36 cellular contexts compared by ENCODE assay signal in the genomic region with DNA sequence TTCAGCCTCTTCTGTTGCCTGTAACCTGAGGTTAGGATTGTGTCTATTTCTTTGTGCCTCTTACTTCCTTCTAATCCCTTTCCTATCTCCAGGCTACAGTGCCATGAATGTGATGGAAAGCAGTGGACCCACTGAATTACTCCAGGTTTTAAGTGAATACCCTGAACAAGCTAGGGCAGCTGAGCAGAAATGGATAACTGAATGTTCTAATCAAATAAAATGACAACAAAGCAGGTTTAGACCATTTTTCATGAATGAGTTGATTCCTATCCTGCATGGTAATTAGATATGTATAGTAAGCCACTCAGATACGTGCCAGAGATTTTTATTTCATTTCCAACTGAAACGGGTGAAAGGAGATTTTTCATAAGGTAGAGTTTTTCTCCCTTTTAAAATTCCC.
"Had no signal": no experiment of that assay in that cellular context is flagged by ENCODE, and none has a peak within 500 bp of the region (broad histone marks: within the 10 kb centered on the region; RNA-seq: fewer than 3 reads in every experiment).

No MANE protein-coding gene starts in this region.

- H3K36me3 Mint-ChIP-seq: activated naive CD4-positive, alpha-beta T cell treated with anti-CD3 and anti-CD28 coated beads, Interleukin-2, amount 10 ng/mL, durations not matched to agents 7 days and 5 days; activated naive CD4-positive, alpha-beta T cell treated with anti-CD3 and anti-CD28 coated beads, Interleukin-2, amount 50 U/mL, for 24 hours; activated naive CD8-positive, alpha-beta T cell; activated naive CD8-positive, alpha-beta T cell treated with anti-CD3 and anti-CD28 coated beads for 36 hours; activated naive CD8-positive, alpha-beta T cell treated with anti-CD3 and anti-CD28 coated beads, Interleukin-2, amount 10 ng/mL, durations not matched to agents 7 days and 5 days; brain had no signal

- H3K4me1 Mint-ChIP-seq: activated naive CD4-positive, alpha-beta T cell treated with anti-CD3 and anti-CD28 coated beads, Interleukin-2, amount 10 ng/mL, durations not matched to agents 7 days and 5 days; activated naive CD4-positive, alpha-beta T cell treated with anti-CD3 and anti-CD28 coated beads, Interleukin-2, amount 50 U/mL, for 24 hours; activated naive CD8-positive, alpha-beta T cell treated with anti-CD3 and anti-CD28 coated beads for 36 hours; activated naive CD8-positive, alpha-beta T cell treated with anti-CD3 and anti-CD28 coated beads, Interleukin-2, amount 10 ng/mL, durations not matched to agents 7 days and 5 days; activated naive CD8-positive, alpha-beta T cell treated with anti-CD3 and anti-CD28 coated beads, Interleukin-2, amount 50 U/mL, for 24 hours; activated T-helper 17 cell treated with anti-CD3 and anti-CD28 coated beads, Interleukin-2, amount 50 U/mL, for 72 hours; brain; central memory CD8-positive, alpha-beta T cell had no signal

- H3K27ac ChIP-seq: adrenal gland, ascending aorta, body of pancreas, brain microvascular endothelial cell, breast epithelium, cardiac muscle cell had no signal

- H3K27me3 Mint-ChIP-seq: activated naive CD4-positive, alpha-beta T cell treated with anti-CD3 and anti-CD28 coated beads, Interleukin-2, amount 10 ng/mL, durations not matched to agents 7 days and 5 days; activated naive CD4-positive, alpha-beta T cell treated with anti-CD3 and anti-CD28 coated beads, Interleukin-2, amount 50 U/mL, for 24 hours; activated naive CD8-positive, alpha-beta T cell; activated naive CD8-positive, alpha-beta T cell treated with anti-CD3 and anti-CD28 coated beads for 36 hours; activated naive CD8-positive, alpha-beta T cell treated with anti-CD3 and anti-CD28 coated beads, Interleukin-2, amount 10 ng/mL, durations not matched to agents 7 days and 5 days; activated T-helper 17 cell treated with anti-CD3 and anti-CD28 coated beads, Interleukin-2, amount 50 U/mL, for 72 hours; brain; central memory CD8-positive, alpha-beta T cell had no signal

- H3K4me3 ChIP-seq: adrenal gland, ascending aorta, body of pancreas, breast epithelium, cardiac muscle cell had no signal

- ATAC-seq: activated naive CD4-positive, alpha-beta T cell treated with anti-CD3 and anti-CD28 coated beads, Interleukin-2, amount 50 U/mL, for 72 hours; activated naive CD8-positive, alpha-beta T cell treated with anti-CD3 and anti-CD28 coated beads, Interleukin-2, amount 50 U/mL, for 24 hours; activated T-cell treated with anti-CD3 and anti-CD28 coated beads, Interleukin-2, amount 50 U/mL, for 4 hours; activated T-cell treated with anti-CD3 and anti-CD28 coated beads, Interleukin-2, amount 50 U/mL, for 72 hours; activated T-helper 17 cell treated with anti-CD3 and anti-CD28 coated beads, Interleukin-2, amount 50 U/mL, for 72 hours; body of pancreas had no signal

- H3K4me1 ChIP-seq: adrenal gland, ascending aorta, body of pancreas, breast epithelium had no signal

- DNase-seq: activated effector memory CD4-positive, alpha-beta T cell treated with anti-CD3 and anti-CD28 coated beads, Interleukin-2, amount 50 U/mL, for 16 hours; activated effector memory CD4-positive, alpha-beta T cell treated with Interleukin-2 at 50 U/mL for 16 hours; activated gamma-delta T cell; activated gamma-delta T cell treated with Interleukin-2 at 50 U/mL for 16 hours; activated naive CD4-positive, alpha-beta T cell; activated naive CD4-positive, alpha-beta T cell treated with anti-CD3 and anti-CD28 coated beads for 36 hours; activated naive CD4-positive, alpha-beta T cell treated with anti-CD3 and anti-CD28 coated beads, Interleukin-2, amount 10 ng/mL, durations not matched to agents 7 days and 5 days; activated naive CD4-positive, alpha-beta T cell treated with anti-CD3 and anti-CD28 coated beads, Interleukin-2, amount 50 U/mL, for 16 hours; activated naive CD4-positive, alpha-beta T cell treated with Interleukin-2 at 50 U/mL for 16 hours; activated naive CD8-positive, alpha-beta T cell treated with anti-CD3 and anti-CD28 coated beads for 36 hours; activated naive CD8-positive, alpha-beta T cell treated with anti-CD3 and anti-CD28 coated beads, Interleukin-2, amount 10 ng/mL, durations not matched to agents 7 days and 5 days; activated naive CD8-positive, alpha-beta T cell treated with anti-CD3 and anti-CD28 coated beads, Interleukin-2, amount 50 U/mL, for 24 hours; activated T-cell treated with anti-CD3 and anti-CD28 coated beads, Interleukin-2, amount 50 U/mL, for 4 hours; activated T-cell treated with anti-CD3 and anti-CD28 coated beads, Interleukin-2, amount 50 U/mL, for 48 hours; activated T-cell treated with anti-CD3 and anti-CD28 coated beads, Interleukin-2, amount 50 U/mL, for 72 hours; adrenal gland; amniotic stem cell; amygdala; anterior cingulate cortex; aorta; body of pancreas; brain microvascular endothelial cell; caudate nucleus; central memory CD4-positive, alpha-beta T cell; cerebellar nuclear complex had no signal

- H3K27me3 ChIP-seq: adrenal gland, ascending aorta, body of pancreas, brain microvascular endothelial cell, breast epithelium, cardiac muscle cell had no signal

- H3K36me3 ChIP-seq: adrenal gland, ascending aorta, brain microvascular endothelial cell, breast epithelium, cardiac muscle cell had no signal

- H3K27ac Mint-ChIP-seq: activated naive CD4-positive, alpha-beta T cell treated with anti-CD3 and anti-CD28 coated beads for 36 hours; activated naive CD4-positive, alpha-beta T cell treated with anti-CD3 and anti-CD28 coated beads, Interleukin-2, amount 10 ng/mL, durations not matched to agents 7 days and 5 days; activated naive CD4-positive, alpha-beta T cell treated with anti-CD3 and anti-CD28 coated beads, Interleukin-2, amount 50 U/mL, for 24 hours; activated naive CD4-positive, alpha-beta T cell treated with anti-CD3 and anti-CD28 coated beads, Interleukin-2, amount 50 U/mL, for 72 hours; activated naive CD8-positive, alpha-beta T cell; activated naive CD8-positive, alpha-beta T cell treated with anti-CD3 and anti-CD28 coated beads for 36 hours; activated naive CD8-positive, alpha-beta T cell treated with anti-CD3 and anti-CD28 coated beads, Interleukin-2, amount 10 ng/mL, durations not matched to agents 7 days and 5 days; activated naive CD8-positive, alpha-beta T cell treated with anti-CD3 and anti-CD28 coated beads, Interleukin-2, amount 50 U/mL, for 24 hours; activated T-cell treated with anti-CD3 and anti-CD28 coated beads, Interleukin-2, amount 50 U/mL, for 72 hours; activated T-helper 1 cell treated with anti-CD3 and anti-CD28 coated beads, Interleukin-12 subunit alpha, Interleukin-12 subunit beta, Interleukin-2, Interleukin-4 antibody, amounts not matched to agents 30 ng/mL and 10 ng/mL and 1 ng/mL, durations not matched to agents 14 hours and 24 hours and 36 hours; activated T-helper 17 cell treated with anti-CD3 and anti-CD28 coated beads, Interleukin-2, amount 50 U/mL, for 72 hours; activated T-helper 2 cell treated with anti-CD3 and anti-CD28 coated beads, Interferon-gamma antibody, Interleukin-2, Interleukin-4, amounts not matched to agents 10 μg/mL and 5 μg/mL and 100 μg/mL, durations not matched to agents 14 hours and 24 hours and 36 hours; brain had no signal

- H3K4me3 Mint-ChIP-seq: activated naive CD4-positive, alpha-beta T cell treated with anti-CD3 and anti-CD28 coated beads for 36 hours; activated naive CD4-positive, alpha-beta T cell treated with anti-CD3 and anti-CD28 coated beads, Interleukin-2, amount 10 ng/mL, durations not matched to agents 7 days and 5 days; activated naive CD4-positive, alpha-beta T cell treated with anti-CD3 and anti-CD28 coated beads, Interleukin-2, amount 50 U/mL, for 24 hours; activated naive CD8-positive, alpha-beta T cell; activated naive CD8-positive, alpha-beta T cell treated with anti-CD3 and anti-CD28 coated beads for 36 hours; activated naive CD8-positive, alpha-beta T cell treated with anti-CD3 and anti-CD28 coated beads, Interleukin-2, amount 10 ng/mL, durations not matched to agents 7 days and 5 days; activated naive CD8-positive, alpha-beta T cell treated with anti-CD3 and anti-CD28 coated beads, Interleukin-2, amount 50 U/mL, for 24 hours; activated T-cell treated with anti-CD3 and anti-CD28 coated beads, Interleukin-2, amount 50 U/mL, for 4 hours; activated T-cell treated with anti-CD3 and anti-CD28 coated beads, Interleukin-2, amount 50 U/mL, for 72 hours; activated T-helper 1 cell treated with anti-CD3 and anti-CD28 coated beads, Interleukin-12 subunit alpha, Interleukin-12 subunit beta, Interleukin-2, Interleukin-4 antibody, amounts not matched to agents 30 ng/mL and 10 ng/mL and 1 ng/mL, durations not matched to agents 14 hours and 24 hours and 36 hours; activated T-helper 17 cell treated with anti-CD3 and anti-CD28 coated beads, Interleukin-2, amount 50 U/mL, for 72 hours; brain; central memory CD8-positive, alpha-beta T cell had no signal

- H3K9me3 ChIP-seq: adrenal gland, body of pancreas had no signal
